ENCODE assay signal across 19 cellular contexts in genomic region chr2:126731353-126731752, GRCh38.
"Had no signal": no experiment of that assay in that cellular context is flagged by ENCODE, and none has a peak within 500 bp of the region (broad histone marks: within the 10 kb centered on the region; RNA-seq: fewer than 3 reads in every experiment).

No MANE protein-coding gene starts in this region.

- H3K4me1 ChIP-seq: SJSA1 had no signal

- H3K4me3 ChIP-seq: SJSA1, SK-N-MC had no signal

- H3K9me3 ChIP-seq: SJSA1 had no signal

- H3K36me3 ChIP-seq: SJSA1 had no signal

- H3K27ac ChIP-seq: SJSA1, SK-N-MC had no signal

- DNase-seq: KBM-7, MV-4-11, NCI-H1048, NCI-H1105, NCI-H1417, NCI-H1436 treated with DMSO at 0.1 percent for 48 hours, NCI-H1694, NCI-H187 treated with DMSO at 0.1 percent for 48 hours, NCI-H2029 treated with DMSO at 0.1 percent for 48 hours, NCI-H2107, NCI-H2227 treated with DMSO at 0.1 percent for 48 hours, NCI-H524, NCI-H69, NCI-H774, Right ventricle myocardium superior, RPMI8226, SIG-M5 had no signal
